Comparison of ENCODE assay signal across 17 cellular contexts in the genomic region with DNA sequence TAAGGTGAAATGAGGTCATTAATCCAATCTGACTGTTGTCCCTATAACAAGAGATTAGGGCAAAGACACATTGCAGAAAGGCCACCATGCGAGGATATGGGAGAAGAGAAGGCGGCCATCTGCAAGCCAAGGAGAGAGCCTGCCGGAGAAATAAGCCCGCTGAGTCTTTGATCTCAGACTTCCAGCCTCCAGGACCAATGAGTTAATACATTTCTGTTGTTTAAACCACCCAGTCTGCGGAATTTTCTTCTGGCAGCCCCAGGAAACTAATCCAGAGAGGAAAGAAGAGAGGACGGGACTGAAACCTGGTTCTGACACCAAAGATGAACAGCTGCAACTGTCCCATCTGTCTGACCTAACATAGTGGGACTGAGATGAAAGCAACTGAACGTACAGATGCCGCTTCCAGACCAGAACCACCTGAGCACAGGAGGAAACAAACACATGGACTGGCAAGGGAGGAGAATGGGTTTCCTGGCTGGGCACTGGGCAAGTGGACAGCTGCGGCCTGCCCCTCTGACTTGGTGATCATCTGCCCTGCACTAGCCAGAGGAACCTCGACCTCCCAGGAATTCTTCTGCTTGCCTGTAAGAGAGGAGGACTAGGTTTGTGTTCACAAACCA. TPM values are rescaled to one million over a fixed set of nuclear protein-coding genes. Genes with fewer than 3 reads are reported as not detected.
DNase-seq lines count a peak whose midpoint lies in the region; ATAC-seq and TF ChIP-seq lines count a peak whose summit lies in the region.
"Had no signal": no experiment of that assay in that cellular context is flagged by ENCODE, and none has a peak within 500 bp of the region (broad histone marks: within the 10 kb centered on the region; RNA-seq: fewer than 3 reads in every experiment).

No MANE protein-coding gene starts in this region.

- peaks cover 9% of the 10 kb centered on the region for H3K27me3 Mint-ChIP-seq in neural progenitor cell (ENCODE audit: insufficient read depth, low read depth)
- no peaks in the 10 kb centered on the region for H3K27me3 Mint-ChIP-seq in activated CD8-positive, alpha-beta T cell treated with anti-CD3 and anti-CD28 coated beads for 36 hours
- H3K27me3 Mint-ChIP-seq: activated naive CD8-positive, alpha-beta T cell treated with anti-CD3 and anti-CD28 coated beads, Interleukin-2, amount 10 ng/mL, durations not matched to agents 7 days and 5 days had no signal

- CTCF ChIA-PET in activated CD8-positive, alpha-beta T cell treated with anti-CD3 and anti-CD28 coated beads for 36 hours (lab: Charles Lee): no interaction called here

- peak overlapping the region; percentile 13 for H3K27ac ChIP-seq in left ventricle myocardium inferior (replicated peaks)
- peak overlapping the region in 1 of 2 donors; percentile 24 for H3K27ac ChIP-seq in right atrium auricular region
- peak overlapping the region; percentile 71 for H3K27ac ChIP-seq in ectodermal cell (ENCODE audit: insufficient read depth, low read depth, low read length, poor library complexity, severe bottlenecking)
- peak overlapping the region; percentile 75 for H3K27ac ChIP-seq in neural progenitor cell
- H3K27ac ChIP-seq in uterus: peak overlapping the region; percentile 15 to 60
- H3K27ac ChIP-seq: parathyroid adenoma, VCaP had no signal

- peaks cover 98% of the 10 kb centered on the region for H4K20me1 ChIP-seq in neural progenitor cell (ENCODE audit: low read depth)

- peaks cover 23% of the 10 kb centered on the region for H3F3A ChIP-seq in neural progenitor cell (ENCODE audit: low read depth)

- H3K27ac Mint-ChIP-seq in neural progenitor cell: peak overlapping the region; percentile 54
- no peak overlapping the region for H3K27ac Mint-ChIP-seq in activated CD8-positive, alpha-beta T cell treated with anti-CD3 and anti-CD28 coated beads for 36 hours
- H3K27ac Mint-ChIP-seq: activated naive CD8-positive, alpha-beta T cell treated with anti-CD3 and anti-CD28 coated beads, Interleukin-2, amount 10 ng/mL, durations not matched to agents 7 days and 5 days had no signal

- H3K9me3 ChIP-seq in left ventricle myocardium inferior (replicated peaks) (no peaks in the 10 kb centered on the region), right atrium auricular region (no peaks in the 10 kb centered on the region), ectodermal cell (ENCODE audit: control insufficient read depth, low read length) (no peaks in the 10 kb centered on the region), neural progenitor cell (ENCODE audit: low read depth) (no peaks in the 10 kb centered on the region), uterus (no peaks in the 10 kb centered on the region)

- peak overlapping the region; percentile 49 for H3K4me2 ChIP-seq in neural progenitor cell

- peaks cover 38% of the 10 kb centered on the region for H3K36me3 Mint-ChIP-seq in neural progenitor cell
- peaks cover 17% of the 10 kb centered on the region for H3K36me3 Mint-ChIP-seq in activated CD8-positive, alpha-beta T cell treated with anti-CD3 and anti-CD28 coated beads for 36 hours (ENCODE audit: low read depth)

- no peak overlapping the region for H3K9ac ChIP-seq in neural progenitor cell
- H3K9ac ChIP-seq: parathyroid adenoma had no signal

- intact Hi-C loops in left ventricle myocardium inferior (cut with micrococcal nuclease): no loop called here
- intact Hi-C loops in uterus (cut with DNase I; ENCODE audit: low total_unique reads): no loop called here
- intact Hi-C loops in activated CD8-positive, alpha-beta T cell treated with anti-CD3 and anti-CD28 coated beads for 36 hours (cut with micrococcal nuclease): no loop called here

- no peak for ATAC-seq in activated CD8-positive, alpha-beta T cell treated with anti-CD3 and anti-CD28 coated beads for 36 hours
- no peak for ATAC-seq in HG03571 (IDR thresholded peaks at IDR 0.05; ENCODE audit: unreplicated experiment)
- ATAC-seq: left cardiac atrium had no signal

- no peak overlapping the region for H2AFZ ChIP-seq in neural progenitor cell (replicated peaks)
- H2AFZ ChIP-seq: parathyroid adenoma had no signal

- WGBS in ectodermal cell, 2 experiments: 61 to 75% methylated on average over 10 of the region's 10 CpGs

- peak overlapping the region; percentile 84 for H3K4me3 Mint-ChIP-seq in neural progenitor cell
- no peak overlapping the region for H3K4me3 Mint-ChIP-seq in activated CD8-positive, alpha-beta T cell treated with anti-CD3 and anti-CD28 coated beads for 36 hours
- H3K4me3 Mint-ChIP-seq: activated naive CD8-positive, alpha-beta T cell treated with anti-CD3 and anti-CD28 coated beads, Interleukin-2, amount 10 ng/mL, durations not matched to agents 7 days and 5 days; CD14-positive monocyte had no signal

- POLR2A ChIA-PET in activated CD8-positive, alpha-beta T cell treated with anti-CD3 and anti-CD28 coated beads for 36 hours (lab: Charles Lee): no interaction called here

- H3K9me3 Mint-ChIP-seq in neural progenitor cell: peaks cover 5% of the 10 kb centered on the region
- H3K9me3 Mint-ChIP-seq in activated CD8-positive, alpha-beta T cell treated with anti-CD3 and anti-CD28 coated beads for 36 hours: no peaks in the 10 kb centered on the region
- H3K9me3 Mint-ChIP-seq: activated naive CD8-positive, alpha-beta T cell treated with anti-CD3 and anti-CD28 coated beads, Interleukin-2, amount 10 ng/mL, durations not matched to agents 7 days and 5 days had no signal

- DNase-seq in left ventricle myocardium inferior (no peak), right atrium auricular region (ENCODE audit: low spot score) (no peak), neural progenitor cell (ENCODE audit: low spot score) (peak; percentile 64), uterus (no peak)
- DNase-seq in activated naive CD4-positive, alpha-beta T cell treated with anti-CD3 and anti-CD28 coated beads, Interleukin-2, amount 50 U/mL, for 16 hours: no peak
- DNase-seq in activated CD8-positive, alpha-beta T cell treated with anti-CD3 and anti-CD28 coated beads for 36 hours: no peak
- DNase-seq: activated naive CD8-positive, alpha-beta T cell treated with anti-CD3 and anti-CD28 coated beads, Interleukin-2, amount 10 ng/mL, durations not matched to agents 7 days and 5 days; DMS153; left cardiac atrium; NCI-H1092 treated with DMSO at 0.1 percent for 48 hours; stimulated activated CD4-positive, alpha-beta T cell treated with anti-CD3 and anti-CD28 coated beads, Interleukin-15, amount 100 ng/mL, for 24 hours; stimulated activated naive CD4-positive, alpha-beta T cell had no signal

- H3K27me3 ChIP-seq in left ventricle myocardium inferior (ENCODE audit: low read depth): no peaks in the 10 kb centered on the region
- no peaks in the 10 kb centered on the region for H3K27me3 ChIP-seq in right atrium auricular region
- no peaks in the 10 kb centered on the region for H3K27me3 ChIP-seq in ectodermal cell (ENCODE audit: control insufficient read depth, insufficient read depth, low read length, poor library complexity, severe bottlenecking)
- H3K27me3 ChIP-seq in neural progenitor cell: no peaks in the 10 kb centered on the region
- H3K27me3 ChIP-seq in uterus: no peaks in the 10 kb centered on the region

- H3K4me1 Mint-ChIP-seq in neural progenitor cell: peaks cover 95% of the 10 kb centered on the region
- peaks cover 77% of the 10 kb centered on the region for H3K4me1 Mint-ChIP-seq in activated CD8-positive, alpha-beta T cell treated with anti-CD3 and anti-CD28 coated beads for 36 hours (ENCODE audit: low read depth)

- H3K4me3 ChIP-seq in left ventricle myocardium inferior (no peak overlapping the region), right atrium auricular region (no peak overlapping the region), ectodermal cell (ENCODE audit: insufficient read depth, low read depth, low read length) (no peak overlapping the region), neural progenitor cell (peak overlapping the region; percentile 11), uterus (no peak overlapping the region)

- no peak for TF ChIP-seq CTCF in left ventricle myocardium inferior (IDR thresholded peaks at IDR 0.05; ENCODE audit: borderline replicate concordance)
- no peak for TF ChIP-seq CTCF in right atrium auricular region (IDR thresholded peaks at IDR 0.05)
- no peak for TF ChIP-seq CTCF in neural progenitor cell (IDR thresholded peaks at IDR 0.05)
- TF ChIP-seq CTCF in uterus (IDR thresholded peaks at IDR 0.05): no peak
- TF ChIP-seq CTCF in activated CD8-positive, alpha-beta T cell treated with anti-CD3 and anti-CD28 coated beads for 36 hours (IDR thresholded peaks at IDR 0.05): no peak

- H3K4me1 ChIP-seq in left ventricle myocardium inferior: peaks cover 100% of the 10 kb centered on the region
- peaks cover 0 to 91% of the 10 kb centered on the region in 2 donors for H3K4me1 ChIP-seq in right atrium auricular region
- H3K4me1 ChIP-seq in ectodermal cell (ENCODE audit: control insufficient read depth, insufficient read depth, low read length): peaks cover 50% of the 10 kb centered on the region
- peaks cover 73% of the 10 kb centered on the region for H3K4me1 ChIP-seq in neural progenitor cell
- H3K4me1 ChIP-seq in uterus: peaks cover 6 to 36% of the 10 kb centered on the region in 2 donors

- no peak for TF ChIP-seq POLR2A in uterus (IDR thresholded peaks at IDR 0.05)

- H3K36me3 ChIP-seq in left ventricle myocardium inferior: no peaks in the 10 kb centered on the region
- no peaks in the 10 kb centered on the region for H3K36me3 ChIP-seq in right atrium auricular region
- no peaks in the 10 kb centered on the region for H3K36me3 ChIP-seq in ectodermal cell (ENCODE audit: control insufficient read depth, insufficient read depth, low read length)
- H3K36me3 ChIP-seq in neural progenitor cell: no peaks in the 10 kb centered on the region
- H3K36me3 ChIP-seq in uterus: no peaks in the 10 kb centered on the region

- peaks cover 99% of the 10 kb centered on the region for H3K79me2 ChIP-seq in neural progenitor cell (ENCODE audit: low read depth)

RNA-seq across cellular contexts. Expression of a gene that starts 32.3 kb away (rescaled TPM):
- total RNA-seq in left ventricle myocardium inferior (29.3 TPM), right atrium auricular region (10 to 100 TPM; 30.2 to 64.6 TPM), neural progenitor cell (ENCODE audit: low replicate concordance) (82.6 and 111 TPM in 2 replicates), uterus (100 to 1,000 TPM in 3 of 4 donors, 10 to 100 TPM in 1; 79.3 to 144 (median 143) TPM)
- polyA plus RNA-seq in ectodermal cell (2013, experiment 1 of 4): 68.2 TPM
- polyA plus RNA-seq in ectodermal cell (2013, experiment 2 of 4): 67.9 TPM
- polyA plus RNA-seq in ectodermal cell (2013, experiment 3 of 4): 58.8 TPM
- polyA plus RNA-seq in ectodermal cell (2013, experiment 4 of 4): 62.5 TPM
- total RNA-seq in activated CD8-positive, alpha-beta T cell treated with anti-CD3 and anti-CD28 coated beads for 36 hours: 10 to 100 TPM; 54.4 to 60.2 TPM
